Comparison of ENCODE assay signal across 15 cellular contexts in genomic region chr17:46135879-46136562, GRCh38. TPM values are rescaled to one million over a fixed set of nuclear protein-coding genes. Genes with fewer than 3 reads are reported as not detected.
DNase-seq lines count a peak whose midpoint lies in the region; ATAC-seq, FAIRE-seq and TF ChIP-seq lines count a peak whose summit lies in the region.
"Had no signal": no experiment of that assay in that cellular context is flagged by ENCODE, and none has a peak within 500 bp of the region (broad histone marks: within the 10 kb centered on the region; RNA-seq: fewer than 3 reads in every experiment).

No MANE protein-coding gene starts in this region.

- H4K20me1 ChIP-seq in H1 (replicated peaks in 1 of 2; ENCODE audit: control insufficient read depth in 1 of 2, insufficient read depth in 2 of 2, low read length in 2 of 2) = peaks cover 38 to 66% of the 10 kb centered on the region in 2 experiments

- no peak overlapping the region for H2AK5ac ChIP-seq in H1 (ENCODE audit: low read depth, low read length)

- no peaks in the 10 kb centered on the region for H3K27me3 Mint-ChIP-seq in activated naive CD4-positive, alpha-beta T cell treated with anti-CD3 and anti-CD28 coated beads, Interleukin-2, amount 50 U/mL, for 24 hours
- H3K27me3 Mint-ChIP-seq in T-cell = no peaks in the 10 kb centered on the region

- H2BK5ac ChIP-seq in H1 (ENCODE audit: low read depth, low read length) = no peak overlapping the region

- H2BK120ac ChIP-seq in H1 (replicated peaks; ENCODE audit: low read depth, low read length) = no peak overlapping the region

- no peak overlapping the region for H2BK20ac ChIP-seq in H1 (ENCODE audit: low read length)

- no peak for DNase-seq in activated naive CD4-positive, alpha-beta T cell treated with Interleukin-2 at 50 U/mL for 16 hours
- DNase-seq in T-cell (no peak), H1 (ENCODE audit: low read depth in 1 of 2, low spot score in 2 of 2) (no peak), foreskin keratinocyte (no peak), midbrain (lab: John Stamatoyannopoulos, UW) (no peak), NCI-H1092 (lab: John Stamatoyannopoulos, UW) (no peak)
- DNase-seq: DMS53; endodermal cell; NCI-H1105; stimulated activated CD4-positive, alpha-beta T cell treated with anti-CD3 and anti-CD28 coated beads, Interleukin-12 subunit alpha, Interleukin-12 subunit beta, amount 100 ng/mL, for 4 hours; stomach; T1000 had no signal

- no peak overlapping the region for H3K23ac ChIP-seq in H1 (ENCODE audit: insufficient read length)

- TF ChIP-seq POLR2A in H1 (IDR thresholded peaks at IDR 0.05; ENCODE audit: control extremely low read depth in 1 of 2, low read depth in 2 of 2, low read length in 2 of 2) = no peak

- H3K14ac ChIP-seq in H1 (ENCODE audit: insufficient read length) = no peak overlapping the region

- H4K91ac ChIP-seq in H1 (replicated peaks; ENCODE audit: insufficient read length, low read length) = no peak overlapping the region

- no peak overlapping the region for H2AFZ ChIP-seq in H1 (ENCODE audit: low read length)

- H2BK15ac ChIP-seq in H1 (ENCODE audit: low read length) = no peak overlapping the region

- H3K23me2 ChIP-seq in H1 (ENCODE audit: low read depth, low read length) = no peaks in the 10 kb centered on the region

- H3K36me3 Mint-ChIP-seq in activated naive CD4-positive, alpha-beta T cell treated with anti-CD3 and anti-CD28 coated beads, Interleukin-2, amount 50 U/mL, for 24 hours = peaks cover 10% of the 10 kb centered on the region
- H3K36me3 Mint-ChIP-seq in T-cell = peaks cover 24% of the 10 kb centered on the region

- no peaks in the 10 kb centered on the region for H3K9me3 ChIP-seq in H1 (ENCODE audit: insufficient read depth in 2 of 2, low read depth in 1 of 2, low read length in 1 of 2)
- H3K9me3 ChIP-seq: stomach had no signal

- ATAC-seq in T-cell (replicated peaks in 1 of 4) (no peak), foreskin keratinocyte (no peak), HG03520 (IDR thresholded peaks at IDR 0.05; ENCODE audit: unreplicated experiment) (no peak)

- H3K36me3 ChIP-seq in H1 (ENCODE audit: control insufficient read depth in 2 of 4, insufficient read depth in 4 of 4, low read length in 3 of 4) = no peaks in the 10 kb centered on the region
- H3K36me3 ChIP-seq: stomach had no signal

- no peak overlapping the region for H3K27ac ChIP-seq in H1 (ENCODE audit: low read depth, low read length)
- H3K27ac ChIP-seq in foreskin keratinocyte = no peak overlapping the region
- H3K27ac ChIP-seq: stomach had no signal

- POLR2A ChIA-PET in T-cell (lab: Charles Lee) (no interaction called here), H1 (lab: Charles Lee; ENCODE audit: partially characterized antibody) (interaction anchor here (0.8 to 0.9 kb wide), 2 partner anchors 21 kb away, joined by 3 read pairs; no protein-coding TSS in a partner anchor)

- peak overlapping the region; percentile 32 for H3K4me3 Mint-ChIP-seq in activated naive CD4-positive, alpha-beta T cell treated with anti-CD3 and anti-CD28 coated beads, Interleukin-2, amount 50 U/mL, for 24 hours
- peak overlapping the region in 1 of 3 donors; percentile 13 for H3K4me3 Mint-ChIP-seq in T-cell
- H3K4me3 Mint-ChIP-seq: endodermal cell had no signal

- H3K4me1 ChIP-seq in H1 (replicated peaks in 1 of 4; ENCODE audit: control insufficient read depth in 3 of 4, insufficient read depth in 4 of 4, low read length in 3 of 4) (peaks cover 0 to 10% (median 5%) of the 10 kb centered on the region in 4 experiments; a peak in 5 of 7 replicates), foreskin keratinocyte (peaks cover 5% of the 10 kb centered on the region)

- no peak overlapping the region for H4K8ac ChIP-seq in H1 (ENCODE audit: extremely low read depth, insufficient read depth, low read length)

- H3K79me2 ChIP-seq in H1 (ENCODE audit: control insufficient read depth in 1 of 2, insufficient read depth in 2 of 2, low read length in 2 of 2) = peaks cover 77 to 100% of the 10 kb centered on the region in 2 experiments

- H4K5ac ChIP-seq in H1 (ENCODE audit: insufficient read length, low read depth, low read length) = no peak overlapping the region

- no peaks in the 10 kb centered on the region for H3K9me3 Mint-ChIP-seq in activated naive CD4-positive, alpha-beta T cell treated with anti-CD3 and anti-CD28 coated beads, Interleukin-2, amount 50 U/mL, for 24 hours
- no peaks in the 10 kb centered on the region for H3K9me3 Mint-ChIP-seq in T-cell

- H3K4ac ChIP-seq in H1 (replicated peaks; ENCODE audit: insufficient read length, low read depth, low read length) = no peak overlapping the region

- H3K4me1 Mint-ChIP-seq in activated naive CD4-positive, alpha-beta T cell treated with anti-CD3 and anti-CD28 coated beads, Interleukin-2, amount 50 U/mL, for 24 hours = peaks cover 98% of the 10 kb centered on the region
- H3K4me1 Mint-ChIP-seq in T-cell = peaks cover 96 to 98% (median 96%) of the 10 kb centered on the region in 3 donors

- H3K27me3 ChIP-seq in H1 (replicated peaks in 1 of 4; ENCODE audit: control insufficient read depth in 3 of 4, extremely low read depth in 1 of 4, insufficient read depth in 3 of 4, low read length in 3 of 4) (no peaks in the 10 kb centered on the region), foreskin keratinocyte (no peaks in the 10 kb centered on the region)
- H3K27me3 ChIP-seq: stomach had no signal

- H2BK12ac ChIP-seq in H1 (ENCODE audit: low read depth, low read length) = no peak overlapping the region

- no peak overlapping the region for H3K9ac ChIP-seq in H1 (replicated peaks in 1 of 4; ENCODE audit: extremely low read depth in 1 of 4, low read depth in 3 of 4, low read length in 3 of 4)

- no peak overlapping the region for H3K56ac ChIP-seq in H1 (replicated peaks; ENCODE audit: insufficient read length, low read depth, low read length)

- H3K18ac ChIP-seq in H1 (ENCODE audit: extremely low read depth, low read length) = no peak overlapping the region

- peaks cover 4% of the 10 kb centered on the region for H3K79me1 ChIP-seq in H1 (ENCODE audit: low read depth, low read length)

- whole genome bisulfite sequencing in H1 (ENCODE audit: extremely low coverage in 1 of 2, insufficient coverage in 1 of 2, insufficient read length in 1 of 2, insufficient replicate concordance in 2 of 2, low coverage in 1 of 2, low lambda C conversion rate in 2 of 2, missing lambda C conversion rate in 1 of 2), 2 experiments = 92% methylated on average over 3 of the region's 3 CpGs; no CpG with 5 or more reads in 1 of the 2 experiments

- TF ChIP-seq CTCF in H1 (IDR thresholded peaks at IDR 0.05; ENCODE audit: control extremely low read depth in 1 of 3, insufficient read depth in 1 of 3, low read depth in 1 of 3, low read length in 3 of 3) (no peak), foreskin keratinocyte (conservative IDR thresholded peaks at IDR 0.05) (no peak)

- H3K27ac Mint-ChIP-seq in activated naive CD4-positive, alpha-beta T cell treated with anti-CD3 and anti-CD28 coated beads, Interleukin-2, amount 50 U/mL, for 24 hours = peak overlapping the region; percentile 19
- peak overlapping the region; percentile 10 to 13 for H3K27ac Mint-ChIP-seq in T-cell
- H3K27ac Mint-ChIP-seq: activated naive CD4-positive, alpha-beta T cell treated with anti-CD3 and anti-CD28 coated beads, Interleukin-2, amount 50 U/mL, for 72 hours; endodermal cell had no signal

- CTCF ChIA-PET in T-cell (lab: Charles Lee) = no interaction called here
- CTCF ChIA-PET in H1 (lab: Charles Lee; ENCODE audit: partially characterized antibody) = interaction anchor here (0.7 to 1.5 kb wide), 3 partner anchors 10 to 42 kb away, joined by 3 to 5 read pairs (median 4); no protein-coding TSS in a partner anchor

- TF ChIP-seq RAD21 in H1 (IDR thresholded peaks at IDR 0.05 in 1 of 2, conservative IDR thresholded peaks at IDR 0.05 in 1 of 2; ENCODE audit: low read depth in 2 of 2, low read length in 2 of 2) = no peak

- H3K4me2 ChIP-seq in H1 (ENCODE audit: insufficient read depth in 1 of 2, low read depth in 2 of 2, low read length in 2 of 2) = no peak overlapping the region

- no peak overlapping the region for H3K4me3 ChIP-seq in H1 (ENCODE audit: extremely low read depth in 1 of 4, insufficient read depth in 2 of 4, low read depth in 3 of 4, low read length in 4 of 4)
- H3K4me3 ChIP-seq: stomach had no signal

- FAIRE-seq in H1 (lab: Jason Lieb, UNC) = peak; percentile 75

- no peak for TF ChIP-seq EP300 in H1 (IDR thresholded peaks at IDR 0.05; ENCODE audit: borderline replicate concordance in 1 of 2, low read depth in 2 of 2, low read length in 2 of 2)

TF ChIP-seq in H1, 55 proteins besides CTCF, POLR2A, EP300 and RAD21:
- TF ChIP-seq CBX8 (IDR thresholded peaks at IDR 0.05; ENCODE audit: borderline replicate concordance, low read depth, low read length) = no peak
- TF ChIP-seq POLR2AphosphoS5 (IDR thresholded peaks at IDR 0.05; ENCODE audit: low read depth, low read length) = no peak
- TF ChIP-seq EGR1 (IDR thresholded peaks at IDR 0.05; ENCODE audit: borderline replicate concordance, low read depth, low read length) = no peak
- no peak for TF ChIP-seq SIRT6 (IDR thresholded peaks at IDR 0.05; ENCODE audit: low read length)

RNA-seq across cellular contexts. Expression of gene KANSL1, which starts 57.2 kb away (rescaled TPM):
- total RNA-seq in T-cell = 100 to 1,000 TPM; 113 to 301 (median 160) TPM
- total RNA-seq in H1 (2021; fragmentation: NEBNext Ultra II Directional; extraction: Animal tissue kit (Norgen Biotek cat#: 25700)) = 116 and 128 TPM in 2 replicates
- 34.0 and 43.3 TPM in 2 replicates for polyA plus RNA-seq in H1 (2011; rRNA removed)
- 43.4 TPM for polyA plus RNA-seq in H1 (2011; cell fraction: cytosol; rRNA removed)
- 91.2 TPM for polyA plus RNA-seq in H1 (2011; cell fraction: nucleus; rRNA removed)
- polyA plus RNA-seq in H1 (2012, experiment 1 of 2) = 42.8 to 47.9 TPM (median 45.5 TPM) in 4 replicates
- 14.3 TPM for polyA plus RNA-seq in H1 (2012, experiment 2 of 2)
- 47.3 TPM for polyA plus RNA-seq in H1 (2013, experiment 1 of 2)
- 41.5 TPM for polyA plus RNA-seq in H1 (2013, experiment 2 of 2)
- polyA minus RNA-seq in H1 (2011; rRNA and poly(A)+ RNA removed) = 214 and 279 TPM in 2 replicates
- polyA minus RNA-seq in H1 (2011; cell fraction: cytosol; rRNA and poly(A)+ RNA removed) = 115 TPM
- polyA minus RNA-seq in H1 (2011; cell fraction: nucleus; rRNA and poly(A)+ RNA removed) = 364 TPM
- 33.9 and 35.8 TPM in 2 replicates for total RNA-seq in foreskin keratinocyte
- polyA plus RNA-seq in foreskin keratinocyte = 6.8 and 7.6 TPM in 2 replicates
